18 cellular contexts compared by ENCODE assay signal in the genomic region with DNA sequence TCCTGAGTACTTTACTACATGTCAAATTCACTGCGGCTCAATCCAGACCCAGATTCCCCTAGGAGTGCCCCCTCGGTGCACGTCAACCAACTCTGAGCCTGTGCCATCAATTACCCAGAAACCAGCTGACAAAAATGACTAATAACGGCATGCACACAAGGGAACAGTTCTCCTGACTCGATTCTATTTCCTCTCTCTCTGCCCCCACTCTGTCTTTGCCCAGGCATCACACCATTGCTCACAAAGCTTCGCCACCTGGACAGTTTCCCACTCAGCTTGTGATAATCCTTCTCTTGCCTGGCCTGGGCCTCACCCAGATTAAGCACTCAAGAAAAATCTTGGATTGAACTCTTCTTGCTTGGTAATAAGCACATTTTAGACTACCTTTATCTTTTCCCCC.
DNase-seq lines count a peak whose midpoint lies in the region; ATAC-seq and TF ChIP-seq lines count a peak whose summit lies in the region.
"Had no signal": no experiment of that assay in that cellular context is flagged by ENCODE, and none has a peak within 500 bp of the region (broad histone marks: within the 10 kb centered on the region; RNA-seq: fewer than 3 reads in every experiment).

No MANE protein-coding gene starts in this region.

- DNase-seq in GM03348 (ENCODE audit: low spot score) (peak; percentile 57), NCI-H524 (lab: John Stamatoyannopoulos, UW) (peak; percentile 77 to 86), dermis blood vessel endothelial cell (peak; percentile 17), progenitor cell of endocrine pancreas (ENCODE audit: low spot score, unreplicated experiment) (no peak), Right ventricle myocardium inferior (ENCODE audit: missing footprints) (no peak)
- no peak for DNase-seq in activated CD4-positive, alpha-beta memory T cell treated with anti-CD3 and anti-CD28 coated beads for 36 hours
- DNase-seq: activated CD8-positive, alpha-beta memory T cell treated with anti-CD3 and anti-CD28 coated beads for 24 hours; activated naive CD8-positive, alpha-beta T cell treated with anti-CD3 and anti-CD28 coated beads for 36 hours; COR-L47; left ventricle myocardium superior; NCI-H2029 treated with DMSO at 0.1 percent for 48 hours; OCI-M1; stimulated activated naive CD8-positive, alpha-beta T cell treated with anti-CD3 and anti-CD28 coated beads, Interleukin-15, Interleukin-2, amounts not matched to agents 100 U/mL and 50 U/mL, for 24 hours; T-helper 2 cell had no signal

- intact Hi-C loops in activated CD4-positive, alpha-beta memory T cell treated with anti-CD3 and anti-CD28 coated beads for 36 hours (cut with micrococcal nuclease): no loop called here
- intact Hi-C loops in Right ventricle myocardium inferior (cut with DNase I): no loop called here

- ATAC-seq in HG03342 (IDR thresholded peaks at IDR 0.05; ENCODE audit: unreplicated experiment) (no peak), Right ventricle myocardium inferior (no peak), GM21529 (IDR thresholded peaks at IDR 0.05; ENCODE audit: unreplicated experiment) (no peak)
- ATAC-seq: HepG2; left ventricle myocardium superior; stimulated activated naive CD8-positive, alpha-beta T cell treated with anti-CD3 and anti-CD28 coated beads, Interleukin-15, Interleukin-2, amounts not matched to agents 100 U/mL and 50 U/mL, for 24 hours had no signal

- TF ChIP-seq CTCF in progenitor cell of endocrine pancreas (IDR thresholded peaks at IDR 0.05; ENCODE audit: unreplicated experiment): no peak

- POLR2A ChIA-PET in activated CD4-positive, alpha-beta memory T cell treated with anti-CD3 and anti-CD28 coated beads for 36 hours (lab: Charles Lee): no interaction called here

- CTCF ChIA-PET in activated CD4-positive, alpha-beta memory T cell treated with anti-CD3 and anti-CD28 coated beads for 36 hours (lab: Charles Lee): interaction anchor here (0.6 to 4.2 kb wide), 22 partner anchors 8 to 509 kb away, joined by 3 to 65 read pairs (median 6); no protein-coding TSS in a partner anchor

- peaks cover 19% of the 10 kb centered on the region for H3K4me1 Mint-ChIP-seq in progenitor cell of endocrine pancreas (ENCODE audit: low read depth)
- no peaks in the 10 kb centered on the region for H3K4me1 Mint-ChIP-seq in activated CD4-positive, alpha-beta memory T cell treated with anti-CD3 and anti-CD28 coated beads for 36 hours (ENCODE audit: low read depth)

- H3K4me3 Mint-ChIP-seq in progenitor cell of endocrine pancreas (ENCODE audit: low read depth): no peak overlapping the region
- no peak overlapping the region for H3K4me3 Mint-ChIP-seq in activated CD4-positive, alpha-beta memory T cell treated with anti-CD3 and anti-CD28 coated beads for 36 hours
- H3K4me3 Mint-ChIP-seq: activated naive CD8-positive, alpha-beta T cell treated with anti-CD3 and anti-CD28 coated beads for 36 hours; dendritic cell treated with granulocyte-macrophage colony-stimulating factor and Interleukin-4, amounts not matched to agents 40 ng/mL and 50 ng/mL, for 4 days had no signal

- H3K27me3 Mint-ChIP-seq in progenitor cell of endocrine pancreas: peaks cover 11% of the 10 kb centered on the region
- peaks cover 14% of the 10 kb centered on the region for H3K27me3 Mint-ChIP-seq in activated CD4-positive, alpha-beta memory T cell treated with anti-CD3 and anti-CD28 coated beads for 36 hours

- H3K27ac Mint-ChIP-seq in progenitor cell of endocrine pancreas: peak overlapping the region; percentile 14
- no peak overlapping the region for H3K27ac Mint-ChIP-seq in activated CD4-positive, alpha-beta memory T cell treated with anti-CD3 and anti-CD28 coated beads for 36 hours
- H3K27ac Mint-ChIP-seq: activated naive CD8-positive, alpha-beta T cell treated with anti-CD3 and anti-CD28 coated beads for 36 hours; dendritic cell treated with granulocyte-macrophage colony-stimulating factor and Interleukin-4, amounts not matched to agents 40 ng/mL and 50 ng/mL, for 4 days had no signal

- no peaks in the 10 kb centered on the region for H3K9me3 Mint-ChIP-seq in progenitor cell of endocrine pancreas (ENCODE audit: low read depth)
- H3K9me3 Mint-ChIP-seq in activated CD4-positive, alpha-beta memory T cell treated with anti-CD3 and anti-CD28 coated beads for 36 hours: no peaks in the 10 kb centered on the region
- H3K9me3 Mint-ChIP-seq: activated naive CD8-positive, alpha-beta T cell treated with anti-CD3 and anti-CD28 coated beads for 36 hours; dendritic cell treated with granulocyte-macrophage colony-stimulating factor and Interleukin-4, amounts not matched to agents 40 ng/mL and 50 ng/mL, for 4 days had no signal

- H3K36me3 Mint-ChIP-seq in progenitor cell of endocrine pancreas (ENCODE audit: insufficient read depth): no peaks in the 10 kb centered on the region
- no peaks in the 10 kb centered on the region for H3K36me3 Mint-ChIP-seq in activated CD4-positive, alpha-beta memory T cell treated with anti-CD3 and anti-CD28 coated beads for 36 hours
- H3K36me3 Mint-ChIP-seq: activated naive CD8-positive, alpha-beta T cell treated with anti-CD3 and anti-CD28 coated beads for 36 hours had no signal

Comparison
In these comparisons a context has a peak if more than half of its experiments do, and no peak if none do; other contexts are left out.
1. DNase-seq: peak in GM03348 (single experiment), NCI-H524 (2 of 2) and dermis blood vessel endothelial cell (single experiment); none in progenitor cell of endocrine pancreas (single experiment), activated CD4-positive, alpha-beta memory T cell treated with anti-CD3 and anti-CD28 coated beads for 36 hours (single experiment) and Right ventricle myocardium inferior (single experiment).